In the genomic region with DNA sequence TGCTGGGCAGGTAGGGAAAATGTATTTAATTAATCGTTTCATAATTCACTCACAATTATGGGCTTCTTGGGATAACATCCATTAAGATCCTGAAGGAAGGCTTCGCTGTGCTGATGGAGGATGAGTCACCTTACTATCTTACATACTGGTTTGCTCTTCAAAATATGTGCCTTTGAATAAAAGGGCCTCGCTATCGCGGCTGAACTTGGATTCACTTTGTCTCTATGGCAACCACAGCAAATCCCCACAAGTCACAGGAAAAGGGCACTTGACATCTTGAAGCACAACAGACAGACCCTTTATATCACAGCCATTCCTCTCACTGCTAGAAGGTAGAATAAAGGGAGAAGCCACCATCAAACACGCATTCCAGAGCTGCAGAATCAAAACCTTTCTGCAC, we compare ENCODE assay signal across 15 cellular contexts.
DNase-seq lines count a peak whose midpoint lies in the region; ATAC-seq, FAIRE-seq and TF ChIP-seq lines count a peak whose summit lies in the region.
"Had no signal": no experiment of that assay in that cellular context is flagged by ENCODE, and none has a peak within 500 bp of the region (broad histone marks: within the 10 kb centered on the region; RNA-seq: fewer than 3 reads in every experiment).

No MANE protein-coding gene starts in this region.

- no peaks in the 10 kb centered on the region for H3K4me1 ChIP-seq in astrocyte (ENCODE audit: insufficient read depth, low read length)
- H3K4me1 ChIP-seq in left lung = no peaks in the 10 kb centered on the region
- H3K4me1 ChIP-seq: parathyroid adenoma had no signal

- H3K36me3 ChIP-seq in astrocyte (ENCODE audit: insufficient read depth, low read length) (no peaks in the 10 kb centered on the region), left lung (no peaks in the 10 kb centered on the region)

- H2AFZ ChIP-seq in astrocyte (ENCODE audit: low read depth, low read length) = no peak overlapping the region
- H2AFZ ChIP-seq: parathyroid adenoma had no signal

- no peaks in the 10 kb centered on the region for H3K9me3 Mint-ChIP-seq in astrocyte (ENCODE audit: unreplicated experiment)
- no peaks in the 10 kb centered on the region for H3K9me3 Mint-ChIP-seq in activated T-cell treated with anti-CD3 and anti-CD28 coated beads, Interleukin-2, amount 50 U/mL, for 4 hours
- H3K9me3 Mint-ChIP-seq: CD4-positive, alpha-beta T cell; central memory CD8-positive, alpha-beta T cell had no signal

- H3K27me3 Mint-ChIP-seq in astrocyte (ENCODE audit: low read depth, unreplicated experiment) = no peaks in the 10 kb centered on the region
- H3K27me3 Mint-ChIP-seq in activated T-cell treated with anti-CD3 and anti-CD28 coated beads, Interleukin-2, amount 50 U/mL, for 4 hours (ENCODE audit: low read depth) = peaks cover 2% of the 10 kb centered on the region
- H3K27me3 Mint-ChIP-seq: central memory CD8-positive, alpha-beta T cell had no signal

- H3K36me3 Mint-ChIP-seq in astrocyte (ENCODE audit: low read depth, unreplicated experiment) = no peaks in the 10 kb centered on the region
- H3K36me3 Mint-ChIP-seq in activated T-cell treated with anti-CD3 and anti-CD28 coated beads, Interleukin-2, amount 50 U/mL, for 4 hours (ENCODE audit: insufficient read depth) = no peaks in the 10 kb centered on the region

- H3K4me3 ChIP-seq in astrocyte (ENCODE audit: insufficient read depth, low read depth, low read length) = no peak overlapping the region
- no peak overlapping the region for H3K4me3 ChIP-seq in left lung

- peak; percentile 22 for DNase-seq in ELF-1 (ENCODE audit: low read depth, low spot score)
- DNase-seq in NCI-H187 treated with DMSO at 0.1 percent for 48 hours (lab: John Stamatoyannopoulos, UW) = peak; percentile 32
- peak; percentile 29 for DNase-seq in astrocyte (ENCODE audit: low read depth)
- DNase-seq in left kidney (ENCODE audit: low read depth, low spot score) = peak; percentile 58
- DNase-seq in activated T-cell treated with anti-CD3 and anti-CD28 coated beads, Interleukin-2, amount 50 U/mL, for 4 hours = no peak
- no peak for DNase-seq in COLO668 (lab: John Stamatoyannopoulos, UW; ENCODE audit: unreplicated experiment)
- DNase-seq in left lung = no peak
- DNase-seq: activated naive CD4-positive, alpha-beta T cell treated with anti-CD3 and anti-CD28 coated beads, Interleukin-2, amount 50 U/mL, for 16 hours; CD4-positive, alpha-beta T cell; erythroblast; stimulated activated CD4-positive, alpha-beta T cell treated with anti-CD3 and anti-CD28 coated beads, Interleukin-12 subunit alpha, Interleukin-12 subunit beta, amount 100 ng/mL, for 4 hours had no signal

- FAIRE-seq in astrocyte (lab: Jason Lieb, UNC) = no peak

- intact Hi-C loops in left lung (cut with DNase I) = no loop called here

- no peaks in the 10 kb centered on the region for H3K79me2 ChIP-seq in astrocyte (ENCODE audit: insufficient read depth, low read length)
- H3K79me2 ChIP-seq: parathyroid adenoma had no signal

- H3K4me3 Mint-ChIP-seq in astrocyte (ENCODE audit: unreplicated experiment) = no peak overlapping the region
- no peak overlapping the region for H3K4me3 Mint-ChIP-seq in activated T-cell treated with anti-CD3 and anti-CD28 coated beads, Interleukin-2, amount 50 U/mL, for 4 hours
- H3K4me3 Mint-ChIP-seq: CD4-positive, alpha-beta T cell; central memory CD8-positive, alpha-beta T cell had no signal

- TF ChIP-seq CTCF in astrocyte (IDR thresholded peaks at IDR 0.05; ENCODE audit: insufficient read depth, low read depth, low read length) = no peak
- no peak for TF ChIP-seq CTCF in left lung (IDR thresholded peaks at IDR 0.05)

- H3K4me2 ChIP-seq in astrocyte (ENCODE audit: low read length) = peak overlapping the region; percentile 17
- H3K4me2 ChIP-seq: KMS-11 had no signal

- no peak for ATAC-seq in activated T-cell treated with anti-CD3 and anti-CD28 coated beads, Interleukin-2, amount 50 U/mL, for 4 hours
- ATAC-seq in GM21528 (IDR thresholded peaks at IDR 0.05; ENCODE audit: low FRiP score, unreplicated experiment) (no peak), left lung (no peak)

- no peaks in the 10 kb centered on the region for H4K20me1 ChIP-seq in astrocyte (ENCODE audit: insufficient read depth, low read length)

- H3K9ac ChIP-seq in astrocyte (ENCODE audit: low read length) = no peak overlapping the region
- H3K9ac ChIP-seq: KMS-11, parathyroid adenoma had no signal

- peaks cover 5% of the 10 kb centered on the region for H3K4me1 Mint-ChIP-seq in astrocyte (ENCODE audit: low read depth, unreplicated experiment)
- no peaks in the 10 kb centered on the region for H3K4me1 Mint-ChIP-seq in activated T-cell treated with anti-CD3 and anti-CD28 coated beads, Interleukin-2, amount 50 U/mL, for 4 hours (ENCODE audit: low read depth)

- H3K9me3 ChIP-seq in astrocyte (ENCODE audit: insufficient read depth, low read depth, low read length) (no peaks in the 10 kb centered on the region), left lung (no peaks in the 10 kb centered on the region)

- H3K27me3 ChIP-seq in astrocyte (ENCODE audit: insufficient read depth, low read length) (no peaks in the 10 kb centered on the region), left lung (no peaks in the 10 kb centered on the region)

- H3K27ac ChIP-seq in astrocyte (ENCODE audit: low read depth, low read length) (no peak overlapping the region), left lung (no peak overlapping the region)
- H3K27ac ChIP-seq: KMS-11, parathyroid adenoma had no signal

- peak overlapping the region; percentile 14 for H3K27ac Mint-ChIP-seq in astrocyte (ENCODE audit: unreplicated experiment)
- H3K27ac Mint-ChIP-seq: CD4-positive, alpha-beta T cell had no signal

Comparison
In these comparisons a context has a peak if more than half of its experiments do, and no peak if none do; other contexts are left out.
1. DNase-seq: peak in ELF-1 (single experiment), NCI-H187 treated with DMSO at 0.1 percent for 48 hours (single experiment), astrocyte (single experiment) and left kidney (single experiment); none in activated T-cell treated with anti-CD3 and anti-CD28 coated beads, Interleukin-2, amount 50 U/mL, for 4 hours (single experiment), COLO668 (single experiment) and left lung (0 of 2).